In the genomic region with DNA sequence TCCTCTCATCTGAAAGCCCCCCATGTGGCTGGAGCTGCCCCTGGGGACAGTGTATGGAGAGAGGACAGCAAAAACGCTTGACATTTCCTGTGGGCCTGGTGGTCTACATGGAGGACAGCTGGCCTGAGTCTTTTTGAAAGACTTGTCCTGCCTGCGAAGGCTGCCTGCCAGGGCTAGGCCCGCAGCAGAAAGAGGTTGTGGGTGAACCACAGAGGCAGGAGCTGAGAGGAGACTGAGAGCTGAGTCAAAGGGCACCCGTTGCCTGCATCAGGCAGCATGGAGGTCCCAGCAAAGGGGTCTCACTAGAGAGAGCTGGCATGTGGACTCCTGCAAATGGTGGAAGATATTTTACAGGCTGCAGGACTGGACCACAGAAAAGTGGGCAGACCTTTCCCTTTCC, we compare ENCODE assay signal across 1 cellular context.
TF ChIP-seq lines count a peak whose summit lies in the region.

No MANE protein-coding gene starts in this region.

TF ChIP-seq in WTC11, 78 proteins besides CTCF, POLR2A, EP300 and RAD21 (continued from another document):
- TF ChIP-seq, protein P1, sequence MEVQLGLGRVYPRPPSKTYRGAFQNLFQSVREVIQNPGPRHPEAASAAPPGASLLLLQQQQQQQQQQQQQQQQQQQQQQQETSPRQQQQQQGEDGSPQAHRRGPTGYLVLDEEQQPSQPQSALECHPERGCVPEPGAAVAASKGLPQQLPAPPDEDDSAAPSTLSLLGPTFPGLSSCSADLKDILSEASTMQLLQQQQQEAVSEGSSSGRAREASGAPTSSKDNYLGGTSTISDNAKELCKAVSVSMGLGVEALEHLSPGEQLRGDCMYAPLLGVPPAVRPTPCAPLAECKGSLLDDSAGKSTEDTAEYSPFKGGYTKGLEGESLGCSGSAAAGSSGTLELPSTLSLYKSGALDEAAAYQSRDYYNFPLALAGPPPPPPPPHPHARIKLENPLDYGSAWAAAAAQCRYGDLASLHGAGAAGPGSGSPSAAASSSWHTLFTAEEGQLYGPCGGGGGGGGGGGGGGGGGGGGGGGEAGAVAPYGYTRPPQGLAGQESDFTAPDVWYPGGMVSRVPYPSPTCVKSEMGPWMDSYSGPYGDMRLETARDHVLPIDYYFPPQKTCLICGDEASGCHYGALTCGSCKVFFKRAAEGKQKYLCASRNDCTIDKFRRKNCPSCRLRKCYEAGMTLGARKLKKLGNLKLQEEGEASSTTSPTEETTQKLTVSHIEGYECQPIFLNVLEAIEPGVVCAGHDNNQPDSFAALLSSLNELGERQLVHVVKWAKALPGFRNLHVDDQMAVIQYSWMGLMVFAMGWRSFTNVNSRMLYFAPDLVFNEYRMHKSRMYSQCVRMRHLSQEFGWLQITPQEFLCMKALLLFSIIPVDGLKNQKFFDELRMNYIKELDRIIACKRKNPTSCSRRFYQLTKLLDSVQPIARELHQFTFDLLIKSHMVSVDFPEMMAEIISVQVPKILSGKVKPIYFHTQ (CRISPR knock-in tag; IDR thresholded peaks at IDR 0.05): no peak
- TF ChIP-seq HMGA2 (CRISPR knock-in tag; IDR thresholded peaks at IDR 0.05) (no peak), RELA (CRISPR knock-in tag; IDR thresholded peaks at IDR 0.05; ENCODE audit: borderline replicate concordance) (no peak), ZNF423 (CRISPR knock-in tag; IDR thresholded peaks at IDR 0.05) (no peak), ZNF416 (CRISPR knock-in tag; IDR thresholded peaks at IDR 0.05) (no peak), ZBTB21 (CRISPR knock-in tag; IDR thresholded peaks at IDR 0.05; ENCODE audit: borderline replicate concordance) (no peak), ZNF232 (CRISPR knock-in tag; IDR thresholded peaks at IDR 0.05) (no peak), GRHL2 (CRISPR knock-in tag; IDR thresholded peaks at IDR 0.05; ENCODE audit: insufficient replicate concordance, severe bottlenecking) (no peak), ZNF396 (CRISPR knock-in tag; IDR thresholded peaks at IDR 0.05; ENCODE audit: borderline replicate concordance) (no peak)
- TF ChIP-seq, protein P2, sequence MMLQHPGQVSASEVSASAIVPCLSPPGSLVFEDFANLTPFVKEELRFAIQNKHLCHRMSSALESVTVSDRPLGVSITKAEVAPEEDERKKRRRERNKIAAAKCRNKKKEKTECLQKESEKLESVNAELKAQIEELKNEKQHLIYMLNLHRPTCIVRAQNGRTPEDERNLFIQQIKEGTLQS (CRISPR knock-in tag; conservative IDR thresholded peaks at IDR 0.05): no peak
- TF ChIP-seq, protein P3, sequence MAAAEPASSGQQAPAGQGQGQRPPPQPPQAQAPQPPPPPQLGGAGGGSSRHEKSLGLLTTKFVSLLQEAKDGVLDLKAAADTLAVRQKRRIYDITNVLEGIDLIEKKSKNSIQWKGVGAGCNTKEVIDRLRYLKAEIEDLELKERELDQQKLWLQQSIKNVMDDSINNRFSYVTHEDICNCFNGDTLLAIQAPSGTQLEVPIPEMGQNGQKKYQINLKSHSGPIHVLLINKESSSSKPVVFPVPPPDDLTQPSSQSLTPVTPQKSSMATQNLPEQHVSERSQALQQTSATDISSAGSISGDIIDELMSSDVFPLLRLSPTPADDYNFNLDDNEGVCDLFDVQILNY (CRISPR knock-in tag; IDR thresholded peaks at IDR 0.05): no peak
